In genomic region chr7:152925412-152926147, GRCh38 we compare ENCODE assay signal across 13 cellular contexts.
DNase-seq lines count a peak whose midpoint lies in the region; ATAC-seq, FAIRE-seq and TF ChIP-seq lines count a peak whose summit lies in the region.
"Had no signal": no experiment of that assay in that cellular context is flagged by ENCODE, and none has a peak within 500 bp of the region (broad histone marks: within the 10 kb centered on the region; RNA-seq: fewer than 3 reads in every experiment).

No MANE protein-coding gene starts in this region.

- WGBS in transverse colon (ENCODE audit: low coverage in 1 of 2), 2 donors = 10% methylated on average over 47 of the region's 74 CpGs; no CpG with 5 or more reads in 1 of the 2 donors

- peak overlapping the region; percentile 58 for H3K4me3 ChIP-seq in neural cell (ENCODE audit: low read length)
- peak overlapping the region in 3 of 4 donors; percentile 11 to 39 (median 21) for H3K4me3 ChIP-seq in transverse colon
- no peak overlapping the region for H3K4me3 ChIP-seq in CD8-positive, alpha-beta T cell (ENCODE audit: low read depth, low read length)
- H3K4me3 ChIP-seq: SJSA1 had no signal

- H3K4me2 ChIP-seq in neural cell (ENCODE audit: low read length) = no peak overlapping the region

- no peak for TF ChIP-seq CTCF in neural cell (IDR thresholded peaks at IDR 0.05; ENCODE audit: poor library complexity, severe bottlenecking)
- no peak for TF ChIP-seq CTCF in transverse colon (IDR thresholded peaks at IDR 0.05)
- no peak for TF ChIP-seq CTCF in CD8-positive, alpha-beta T cell (IDR thresholded peaks at IDR 0.05)

- peaks cover 4% of the 10 kb centered on the region for H3K9me3 Mint-ChIP-seq in CD8-positive, alpha-beta T cell

- CTCF ChIA-PET in CD8-positive, alpha-beta T cell (lab: Charles Lee) = no interaction called here

- no peaks in the 10 kb centered on the region for H3F3A ChIP-seq in neural cell (ENCODE audit: insufficient read depth, low read length, poor library complexity, severe bottlenecking)

- TF ChIP-seq POLR2A in transverse colon (IDR thresholded peaks at IDR 0.05) = no peak

- POLR2A ChIA-PET in CD8-positive, alpha-beta T cell (lab: Charles Lee) = no interaction called here

- no peak overlapping the region for H3K27ac ChIP-seq in neural cell (ENCODE audit: low read length)
- H3K27ac ChIP-seq in transverse colon = no peak overlapping the region
- no peak overlapping the region for H3K27ac ChIP-seq in CD8-positive, alpha-beta T cell (ENCODE audit: low read depth, low read length)
- H3K27ac ChIP-seq: SJSA1 had no signal

- H2AFZ ChIP-seq in neural cell (ENCODE audit: low read depth, low read length) = no peak overlapping the region

- no peak overlapping the region for H3K4me3 Mint-ChIP-seq in CD8-positive, alpha-beta T cell
- H3K4me3 Mint-ChIP-seq: activated naive CD8-positive, alpha-beta T cell had no signal

- no peaks in the 10 kb centered on the region for H3K9me2 ChIP-seq in neural cell (ENCODE audit: insufficient read depth, low read length)

- peaks cover 0 to 11% (median 4%) of the 10 kb centered on the region in 4 donors for H3K4me1 ChIP-seq in transverse colon
- H3K4me1 ChIP-seq in CD8-positive, alpha-beta T cell (ENCODE audit: insufficient read depth, low read length) = no peaks in the 10 kb centered on the region
- H3K4me1 ChIP-seq: SJSA1 had no signal

- no peaks in the 10 kb centered on the region for H3K79me2 ChIP-seq in neural cell (replicated peaks; ENCODE audit: insufficient read depth, low read length)

- peaks cover 20% of the 10 kb centered on the region for H3K27me3 ChIP-seq in neural cell (ENCODE audit: insufficient read depth, low read depth, low read length)
- peaks cover 41% of the 10 kb centered on the region for H3K27me3 ChIP-seq in transverse colon
- H3K27me3 ChIP-seq in CD8-positive, alpha-beta T cell (ENCODE audit: insufficient read depth, low read length) = no peaks in the 10 kb centered on the region

- no peaks in the 10 kb centered on the region for H3K36me3 Mint-ChIP-seq in CD8-positive, alpha-beta T cell

- in situ Hi-C loops in transverse colon (cut with MboI; ENCODE audit: low pct_ligation_motif_present in 1 of 4, low pct_unique_long_range_greater_than_20kb in 1 of 4, low sequenced_read_pairs in 3 of 4) = no loop called here

- peaks cover 33% of the 10 kb centered on the region for H3K27me3 Mint-ChIP-seq in CD8-positive, alpha-beta T cell (ENCODE audit: low read depth)

- TF ChIP-seq EP300 in neural cell (conservative IDR thresholded peaks at IDR 0.05; ENCODE audit: poor library complexity, severe bottlenecking) = no peak
- no peak for TF ChIP-seq EP300 in transverse colon (IDR thresholded peaks at IDR 0.05; ENCODE audit: low read depth)

- peak; percentile 49 to 75 for ATAC-seq in left cardiac atrium
- no peak for ATAC-seq in CD8-positive, alpha-beta T cell

- intact Hi-C loops in left cardiac atrium (cut with DNase I) = no loop called here
- intact Hi-C loops in transverse colon (cut with DNase I; ENCODE audit: low total_unique reads) = no loop called here
- intact Hi-C loops in CD8-positive, alpha-beta T cell (cut with DNase I, micrococcal nuclease) = no loop called here

- DNase-seq in NCI-H2227 (lab: John Stamatoyannopoulos, UW; ENCODE audit: unreplicated experiment) = peak; percentile 69
- no peak for DNase-seq in NCI-H2227 treated with DMSO at 0.1 percent for 48 hours (lab: John Stamatoyannopoulos, UW)
- DNase-seq in left cardiac atrium = no peak
- DNase-seq in transverse colon = no peak
- no peak for DNase-seq in effector CD8-positive, alpha-beta T cell (lab: John Stamatoyannopoulos, UW)
- no peak for DNase-seq in CD8-positive, alpha-beta T cell
- no peak for DNase-seq in GM19239 (ENCODE audit: insufficient read length, low spot score)
- DNase-seq: activated CD4-positive, alpha-beta T cell treated with anti-CD3 and anti-CD28 coated beads, Interleukin-2, amount 50 U/mL, for 1 hour; NCI-H446; stimulated activated naive B cell treated with anti-CD40 and anti-IgM and Interleukin-4, amounts not matched to agents 10 μg/mL and 1 μg/mL and 100 μg/mL, for 72 hours had no signal

- FAIRE-seq in GM19239 (lab: Jason Lieb, UNC) = no peak

- H3K4me1 Mint-ChIP-seq in CD8-positive, alpha-beta T cell (ENCODE audit: low read depth) = peaks cover 5% of the 10 kb centered on the region

- no peak overlapping the region for H3K27ac Mint-ChIP-seq in CD8-positive, alpha-beta T cell
- H3K27ac Mint-ChIP-seq: activated naive CD8-positive, alpha-beta T cell; stimulated activated naive B cell treated with anti-CD40 and anti-IgM and Interleukin-4, amounts not matched to agents 10 μg/mL and 1 μg/mL and 100 μg/mL, for 72 hours had no signal

- no peaks in the 10 kb centered on the region for H4K20me1 ChIP-seq in neural cell (ENCODE audit: insufficient read depth)

- no peak for TF ChIP-seq RAD21 in neural cell (conservative IDR thresholded peaks at IDR 0.05)

- H3K9ac ChIP-seq in neural cell (ENCODE audit: low read length) = no peak overlapping the region

- H3K9me3 ChIP-seq in neural cell (ENCODE audit: low read length) (no peaks in the 10 kb centered on the region), transverse colon (no peaks in the 10 kb centered on the region)
- H3K9me3 ChIP-seq in CD8-positive, alpha-beta T cell (ENCODE audit: low read length) = no peaks in the 10 kb centered on the region
- H3K9me3 ChIP-seq: SJSA1 had no signal

- H3K36me3 ChIP-seq in neural cell (ENCODE audit: insufficient read depth, low read length) (no peaks in the 10 kb centered on the region), transverse colon (no peaks in the 10 kb centered on the region)
- H3K36me3 ChIP-seq in CD8-positive, alpha-beta T cell (ENCODE audit: insufficient read depth, low read length) = no peaks in the 10 kb centered on the region
- H3K36me3 ChIP-seq: SJSA1 had no signal

TF ChIP-seq in neural cell, 6 proteins besides CTCF, POLR2A, EP300 and RAD21:
- TF ChIP-seq REST (IDR thresholded peaks at IDR 0.05; ENCODE audit: borderline replicate concordance) = no peak
- no peak for TF ChIP-seq SMC3 (conservative IDR thresholded peaks at IDR 0.05; ENCODE audit: poor library complexity)
- no peak for TF ChIP-seq EZH2 (IDR thresholded peaks at IDR 0.05; ENCODE audit: borderline replicate concordance, insufficient read depth, low read length, poor library complexity, severe bottlenecking)
- TF ChIP-seq TAF1 (IDR thresholded peaks at IDR 0.05; ENCODE audit: low read depth) = no peak
- no peak for TF ChIP-seq MXI1 (conservative IDR thresholded peaks at IDR 0.05; ENCODE audit: poor library complexity, severe bottlenecking)
- TF ChIP-seq POLR2AphosphoS5 (IDR thresholded peaks at IDR 0.05) = no peak
